13 cellular contexts compared by ENCODE assay signal in the genomic region with DNA sequence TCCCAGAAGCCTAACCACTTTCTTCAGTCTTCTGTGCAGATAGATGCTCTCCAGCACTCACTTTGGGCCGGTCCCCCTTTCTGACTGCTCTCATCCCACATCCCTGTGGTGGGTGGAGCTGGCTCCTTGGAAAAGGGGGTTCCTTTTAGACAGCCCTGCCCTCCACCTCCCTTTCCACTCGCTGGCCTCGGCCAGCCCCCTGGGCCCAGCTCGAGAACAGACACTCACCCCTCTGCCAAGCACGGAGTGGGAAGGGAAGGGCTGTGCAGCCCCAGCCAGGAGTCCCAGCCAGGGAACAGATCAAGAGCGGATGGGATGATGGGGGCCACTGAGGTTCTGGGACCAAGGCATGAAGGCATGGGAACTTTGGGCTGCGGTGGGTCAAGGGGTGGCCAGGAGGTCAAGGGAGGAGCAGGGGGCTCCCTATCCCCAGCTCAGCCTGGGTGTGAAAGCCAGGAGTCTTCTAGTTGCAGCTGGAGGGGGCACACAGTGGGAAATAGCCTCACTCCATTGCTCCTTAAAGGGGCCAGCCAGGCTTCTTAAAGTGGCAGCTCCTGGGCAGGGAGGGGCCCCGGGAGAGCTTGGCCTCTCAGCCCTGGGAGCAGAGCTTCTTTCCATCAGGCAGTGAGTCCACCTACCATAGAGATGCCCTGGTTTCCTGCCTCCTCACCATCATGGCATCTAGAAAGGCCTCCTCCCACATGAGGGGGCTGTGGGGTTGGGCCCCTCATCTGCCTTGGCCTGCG.
DNase-seq lines count a peak whose midpoint lies in the region; ATAC-seq and TF ChIP-seq lines count a peak whose summit lies in the region.
"Had no signal": no experiment of that assay in that cellular context is flagged by ENCODE, and none has a peak within 500 bp of the region (broad histone marks: within the 10 kb centered on the region; RNA-seq: fewer than 3 reads in every experiment).

No MANE protein-coding gene starts in this region.

- no peaks in the 10 kb centered on the region for H3K36me3 ChIP-seq in heart left ventricle

- no peak overlapping the region for H3K27ac ChIP-seq in heart left ventricle
- H3K27ac ChIP-seq: HL-60 had no signal

- H3K27ac Mint-ChIP-seq in nephron, result peak overlapping the region in 2 of 3 experiments; percentile 73 to 75
- H3K27ac Mint-ChIP-seq in stimulated activated effector memory CD8-positive, alpha-beta T cell treated with anti-CD3 and anti-CD28 coated beads, Interleukin-12 subunit alpha, Interleukin-12 subunit beta, amount 100 ng/mL, for 72 hours, result no peak overlapping the region
- H3K27ac Mint-ChIP-seq: B cell; CD4-positive, alpha-beta T cell had no signal

- no peak overlapping the region for H3K4me3 ChIP-seq in heart left ventricle

- H3K9me3 ChIP-seq in heart left ventricle, result no peaks in the 10 kb centered on the region

- DNase-seq in left ventricle myocardium superior (peak; percentile 63), heart left ventricle (no peak)
- DNase-seq in stimulated activated effector memory CD8-positive, alpha-beta T cell treated with anti-CD3 and anti-CD28 coated beads, Interleukin-12 subunit alpha, Interleukin-12 subunit beta, amount 100 ng/mL, for 72 hours (ENCODE audit: low spot score in 2 of 2), result no peak
- DNase-seq: C1 segment of cervical spinal cord; CD4-positive, alpha-beta T cell; DMS79; HCEC 1CT had no signal

- no peak for TF ChIP-seq CTCF in heart left ventricle (IDR thresholded peaks at IDR 0.05)
- no peak for TF ChIP-seq CTCF in nephron (IDR thresholded peaks at IDR 0.05; ENCODE audit: unreplicated experiment in 3 of 3)

- H3K4me1 Mint-ChIP-seq in nephron, result peaks cover 41% of the 10 kb centered on the region
- peaks cover 8% of the 10 kb centered on the region for H3K4me1 Mint-ChIP-seq in stimulated activated effector memory CD8-positive, alpha-beta T cell treated with anti-CD3 and anti-CD28 coated beads, Interleukin-12 subunit alpha, Interleukin-12 subunit beta, amount 100 ng/mL, for 72 hours

- peaks cover 0 to 36% (median 7%) of the 10 kb centered on the region in 12 donors for H3K4me1 ChIP-seq in heart left ventricle

- TF ChIP-seq POLR2A in heart left ventricle (IDR thresholded peaks at IDR 0.05), result no peak

- H3K36me3 Mint-ChIP-seq in nephron (ENCODE audit: low read depth), result no peaks in the 10 kb centered on the region
- no peaks in the 10 kb centered on the region for H3K36me3 Mint-ChIP-seq in stimulated activated effector memory CD8-positive, alpha-beta T cell treated with anti-CD3 and anti-CD28 coated beads, Interleukin-12 subunit alpha, Interleukin-12 subunit beta, amount 100 ng/mL, for 72 hours

- H3K9me3 Mint-ChIP-seq in nephron, result no peaks in the 10 kb centered on the region
- no peaks in the 10 kb centered on the region for H3K9me3 Mint-ChIP-seq in stimulated activated effector memory CD8-positive, alpha-beta T cell treated with anti-CD3 and anti-CD28 coated beads, Interleukin-12 subunit alpha, Interleukin-12 subunit beta, amount 100 ng/mL, for 72 hours
- H3K9me3 Mint-ChIP-seq: CD4-positive, alpha-beta T cell had no signal

- intact Hi-C loops in left ventricle myocardium superior (cut with micrococcal nuclease), result no loop called here
- intact Hi-C loops in heart left ventricle (cut with DNase I), result loop anchor here in 5 of 10 donors (5.0 to 10.0 kb wide), 3 partner anchors 57 to 65 kb away; partner anchors contain the start of gene FGF18 (in 2 of the 5)

- H3K27me3 Mint-ChIP-seq in nephron (ENCODE audit: low read depth), result peaks cover 9% of the 10 kb centered on the region

- ATAC-seq in left ventricle myocardium superior (peak; percentile 28), heart left ventricle (no peak), GM19467 (IDR thresholded peaks at IDR 0.05; ENCODE audit: unreplicated experiment) (no peak), HG02981 (IDR thresholded peaks at IDR 0.05; ENCODE audit: unreplicated experiment) (no peak), esophagus mucosa (no peak)
- peak; percentile 6 for ATAC-seq in stimulated activated effector memory CD8-positive, alpha-beta T cell treated with anti-CD3 and anti-CD28 coated beads, Interleukin-12 subunit alpha, Interleukin-12 subunit beta, amount 100 ng/mL, for 72 hours

- no peak overlapping the region for H3K4me3 Mint-ChIP-seq in nephron
- H3K4me3 Mint-ChIP-seq in stimulated activated effector memory CD8-positive, alpha-beta T cell treated with anti-CD3 and anti-CD28 coated beads, Interleukin-12 subunit alpha, Interleukin-12 subunit beta, amount 100 ng/mL, for 72 hours, result no peak overlapping the region
- H3K4me3 Mint-ChIP-seq: B cell; CD4-positive, alpha-beta T cell had no signal

- 77 to 86% (median 83%) methylated on average over 7 to 9 of the region's 9 CpGs for WGBS in heart left ventricle, 4 donors

- H3K27me3 ChIP-seq in heart left ventricle, result no peaks in the 10 kb centered on the region

Comparison
In these comparisons a context has a peak if more than half of its experiments do, and no peak if none do; other contexts are left out.
1. ATAC-seq: peak in left ventricle myocardium superior (single experiment) and stimulated activated effector memory CD8-positive, alpha-beta T cell treated with anti-CD3 and anti-CD28 coated beads, Interleukin-12 subunit alpha, Interleukin-12 subunit beta, amount 100 ng/mL, for 72 hours (single experiment); none in heart left ventricle (0 of 4), GM19467 (single experiment), HG02981 (single experiment) and esophagus mucosa (single experiment).